1 cellular context compared by ENCODE assay signal in genomic region chr11:119297938-119298337, GRCh38.
TF ChIP-seq lines count a peak whose summit lies in the region.

No MANE protein-coding gene starts in this region.

TF ChIP-seq in IMR-90, 13 proteins besides CTCF, POLR2A, EP300 and RAD21:
- no peak for TF ChIP-seq MXI1 (IDR thresholded peaks at IDR 0.05; ENCODE audit: borderline replicate concordance, low read depth, low read length)
